8 cellular contexts compared by ENCODE assay signal in genomic region chr14:102849522-102850379, GRCh38.
DNase-seq lines count a peak whose midpoint lies in the region; ATAC-seq and TF ChIP-seq lines count a peak whose summit lies in the region.

No MANE protein-coding gene starts in this region.

- H3K9me3 ChIP-seq in CD4-positive, alpha-beta memory T cell (ENCODE audit: control insufficient read depth in 1 of 2, low read length in 2 of 2), result no peaks in the 10 kb centered on the region
- no peaks in the 10 kb centered on the region for H3K9me3 ChIP-seq in muscle layer of duodenum (ENCODE audit: control insufficient read depth in 1 of 2, low read length in 2 of 2)

- H3K27me3 Mint-ChIP-seq in CD4-positive, alpha-beta memory T cell, result no peaks in the 10 kb centered on the region

- intact Hi-C loops in CD4-positive, alpha-beta memory T cell (cut with micrococcal nuclease), result no loop called here

- peak overlapping the region in 6 of 7 donors; percentile 32 to 81 (median 58) for H3K27ac Mint-ChIP-seq in CD4-positive, alpha-beta memory T cell

- CTCF ChIA-PET in CD4-positive, alpha-beta memory T cell (lab: Charles Lee; ENCODE audit: partially characterized antibody), result interaction anchor here (1.1 to 1.5 kb wide), 2 partner anchors 75 to 77 kb away, joined by 3 to 5 read pairs; no protein-coding TSS in a partner anchor

- peaks cover 3% of the 10 kb centered on the region for H3K36me3 ChIP-seq in CD4-positive, alpha-beta memory T cell (ENCODE audit: insufficient read depth, low read length)
- no peaks in the 10 kb centered on the region for H3K36me3 ChIP-seq in muscle layer of duodenum (ENCODE audit: control insufficient read depth in 1 of 2, insufficient read depth in 2 of 2, low read length in 2 of 2)

- no peak for DNase-seq in CD4-positive, alpha-beta memory T cell
- DNase-seq in NCI-H2081 (lab: John Stamatoyannopoulos, UW) (peak; percentile 11 to 62), choroid plexus epithelial cell (ENCODE audit: low read depth) (peak; percentile 31), activated gamma-delta T cell (lab: John Stamatoyannopoulos, UW) (no peak)
- no peak for DNase-seq in stimulated activated CD4-positive, alpha-beta T cell treated with anti-CD3 and anti-CD28 coated beads, Interleukin-4, amount 100 ng/mL, for 1 hour

- H3K27me3 ChIP-seq in CD4-positive, alpha-beta memory T cell (ENCODE audit: insufficient read depth, low read length), result no peaks in the 10 kb centered on the region
- no peaks in the 10 kb centered on the region for H3K27me3 ChIP-seq in muscle layer of duodenum (ENCODE audit: low read depth, low read length)

- ATAC-seq in GM21515 (IDR thresholded peaks at IDR 0.05; ENCODE audit: unreplicated experiment) (no peak), HG02798 (IDR thresholded peaks at IDR 0.05; ENCODE audit: poor library complexity, unreplicated experiment) (no peak)

- no peak for TF ChIP-seq CTCF in choroid plexus epithelial cell (conservative IDR thresholded peaks at IDR 0.05; ENCODE audit: low read depth, low read length)

- H3K4me1 ChIP-seq in CD4-positive, alpha-beta memory T cell (ENCODE audit: insufficient read depth, low read length), result no peaks in the 10 kb centered on the region
- H3K4me1 ChIP-seq in muscle layer of duodenum (ENCODE audit: control insufficient read depth in 1 of 2, insufficient read depth in 2 of 2, low read length in 2 of 2), result peaks cover 7% of the 10 kb centered on the region in 2 donors

- peaks cover 19 to 29% of the 10 kb centered on the region in 2 donors for H3K36me3 Mint-ChIP-seq in CD4-positive, alpha-beta memory T cell

- H3K9me3 Mint-ChIP-seq in CD4-positive, alpha-beta memory T cell, result peaks cover 0 to 2% (median 0%) of the 10 kb centered on the region in 8 donors

- POLR2A ChIA-PET in CD4-positive, alpha-beta memory T cell (lab: Charles Lee; ENCODE audit: partially characterized antibody), result interaction anchor here (1.3 kb wide), 1 partner anchor 13 kb away, joined by 4 read pairs; no protein-coding TSS in a partner anchor

- no peak overlapping the region for H3K27ac ChIP-seq in CD4-positive, alpha-beta memory T cell (ENCODE audit: low read depth, low read length)
- peak overlapping the region; percentile 82 for H3K27ac ChIP-seq in muscle layer of duodenum (ENCODE audit: low read length)

- H3K4me3 Mint-ChIP-seq in CD4-positive, alpha-beta memory T cell, result no peak overlapping the region

- peaks cover 6 to 22% (median 15%) of the 10 kb centered on the region in 4 donors for H3K4me1 Mint-ChIP-seq in CD4-positive, alpha-beta memory T cell

- no peak overlapping the region for H3K4me3 ChIP-seq in CD4-positive, alpha-beta memory T cell (ENCODE audit: low read length in 2 of 2)
- no peak overlapping the region for H3K4me3 ChIP-seq in choroid plexus epithelial cell (ENCODE audit: low read depth, low read length)
- H3K4me3 ChIP-seq in muscle layer of duodenum (ENCODE audit: low read depth in 1 of 2, low read length in 2 of 2), result peak overlapping the region; percentile 10 to 48

Comparison
In these comparisons a context has a peak if more than half of its experiments do, and no peak if none do; other contexts are left out.
1. DNase-seq: peak in NCI-H2081 (2 of 2) and choroid plexus epithelial cell (single experiment); none in CD4-positive, alpha-beta memory T cell (0 of 5), activated gamma-delta T cell (single experiment) and stimulated activated CD4-positive, alpha-beta T cell treated with anti-CD3 and anti-CD28 coated beads, Interleukin-4, amount 100 ng/mL, for 1 hour (single experiment).
2. H3K4me3 ChIP-seq: peak in muscle layer of duodenum (2 of 2); none in CD4-positive, alpha-beta memory T cell (0 of 2) and choroid plexus epithelial cell (single experiment).